In genomic region chr10:114703377-114704125, GRCh38 we compare ENCODE assay signal across 8 cellular contexts. TPM values are rescaled to one million over a fixed set of nuclear protein-coding genes. Genes with fewer than 3 reads are reported as not detected.
DNase-seq lines count a peak whose midpoint lies in the region; ATAC-seq and TF ChIP-seq lines count a peak whose summit lies in the region.

No MANE protein-coding gene starts in this region.

- TF ChIP-seq EP300 in gastroesophageal sphincter (IDR thresholded peaks at IDR 0.05): no peak

- peaks cover 0 to 3% (median 0%) of the 10 kb centered on the region in 3 donors for H3K4me1 ChIP-seq in gastroesophageal sphincter

- peak; percentile 10 for DNase-seq in stimulated activated CD4-positive, alpha-beta T cell treated with anti-CD3 and anti-CD28 coated beads, Interleukin-4, amount 100 ng/mL, for 24 hours
- DNase-seq in stimulated activated CD4-positive, alpha-beta T cell treated with anti-CD3 and anti-CD28 coated beads, Interleukin-1b, Interleukin-23, amount 100 ng/mL, for 48 hours: no peak
- DNase-seq in SK-MEL-5 (ENCODE audit: low read depth, low spot score) (peak; percentile 50), cerebellar nuclear complex (lab: John Stamatoyannopoulos, UW) (no peak)
- DNase-seq in stimulated activated naive CD8-positive, alpha-beta T cell treated with anti-CD3 and anti-CD28 coated beads, Interleukin-15, amount 100 ng/mL, for 72 hours: peak in 1 of 2 donors; percentile 12

- no peak overlapping the region for H3K4me3 ChIP-seq in gastroesophageal sphincter

- H3K27me3 ChIP-seq in gastroesophageal sphincter: no peaks in the 10 kb centered on the region

- H3K27me3 Mint-ChIP-seq in stimulated activated naive CD8-positive, alpha-beta T cell treated with anti-CD3 and anti-CD28 coated beads, Interleukin-15, amount 100 ng/mL, for 72 hours: peaks cover 8% of the 10 kb centered on the region

- peak; percentile 26 to 70 (median 54) for TF ChIP-seq CTCF in gastroesophageal sphincter (IDR thresholded peaks at IDR 0.05)

- no peaks in the 10 kb centered on the region for H3K36me3 ChIP-seq in gastroesophageal sphincter

- no peaks in the 10 kb centered on the region for H3K9me3 Mint-ChIP-seq in stimulated activated naive CD8-positive, alpha-beta T cell treated with anti-CD3 and anti-CD28 coated beads, Interleukin-15, amount 100 ng/mL, for 72 hours

- H3K9me3 ChIP-seq in gastroesophageal sphincter: no peaks in the 10 kb centered on the region

- no peak overlapping the region for H3K27ac ChIP-seq in gastroesophageal sphincter

- TF ChIP-seq POLR2A in gastroesophageal sphincter (IDR thresholded peaks at IDR 0.05): no peak

- whole genome bisulfite sequencing in gastroesophageal sphincter (ENCODE audit: low coverage in 1 of 2), 2 donors: 33 to 40% methylated on average over 6 of the region's 6 CpGs

- in situ Hi-C loops in SK-MEL-5 (cut with HindIII; ENCODE audit: low pct_unique_long_range_greater_than_20kb, low sequenced_read_pairs): no loop called here

- no peaks in the 10 kb centered on the region for H3K4me1 Mint-ChIP-seq in stimulated activated naive CD8-positive, alpha-beta T cell treated with anti-CD3 and anti-CD28 coated beads, Interleukin-15, amount 100 ng/mL, for 72 hours

- H3K4me3 Mint-ChIP-seq in stimulated activated naive CD8-positive, alpha-beta T cell treated with anti-CD3 and anti-CD28 coated beads, Interleukin-15, amount 100 ng/mL, for 72 hours: no peak overlapping the region

- H3K27ac Mint-ChIP-seq in stimulated activated naive CD8-positive, alpha-beta T cell treated with anti-CD3 and anti-CD28 coated beads, Interleukin-15, amount 100 ng/mL, for 72 hours: no peak overlapping the region

- ATAC-seq in gastroesophageal sphincter (no peak), HG03457 (IDR thresholded peaks at IDR 0.05; ENCODE audit: unreplicated experiment) (no peak), GM21619 (IDR thresholded peaks at IDR 0.05; ENCODE audit: unreplicated experiment) (no peak)
- ATAC-seq in stimulated activated naive CD8-positive, alpha-beta T cell treated with anti-CD3 and anti-CD28 coated beads, Interleukin-15, amount 100 ng/mL, for 72 hours: peak; percentile 43

RNA-seq across cellular contexts. Expression of gene ABLIM1, which starts 45.5 kb away (rescaled TPM):
- 19.5 and 20.0 TPM in 2 replicates for total RNA-seq in SK-MEL-5 (2014; rRNA removed; shearing (Covaris generic))
- 30.3 and 32.6 TPM in 2 replicates for polyA plus RNA-seq in SK-MEL-5 (2015; cell fraction: cytosol; rRNA removed)
- 19.1 and 26.2 TPM in 2 replicates for polyA plus RNA-seq in SK-MEL-5 (2015; cell fraction: nucleus; rRNA removed)
- 100 to 1,000 TPM in 2 of 4 donors, 10 to 100 TPM in 2; 75.2 to 172 (median 110) TPM for total RNA-seq in gastroesophageal sphincter

Comparison
In these comparisons a context has a peak if more than half of its experiments do, and no peak if none do; other contexts are left out.
1. DNase-seq: peak in stimulated activated CD4-positive, alpha-beta T cell treated with anti-CD3 and anti-CD28 coated beads, Interleukin-4, amount 100 ng/mL, for 24 hours (single experiment) and SK-MEL-5 (single experiment); none in stimulated activated CD4-positive, alpha-beta T cell treated with anti-CD3 and anti-CD28 coated beads, Interleukin-1b, Interleukin-23, amount 100 ng/mL, for 48 hours (single experiment) and cerebellar nuclear complex (0 of 2).